ENCODE assay signal across 8 cellular contexts in the genomic region with DNA sequence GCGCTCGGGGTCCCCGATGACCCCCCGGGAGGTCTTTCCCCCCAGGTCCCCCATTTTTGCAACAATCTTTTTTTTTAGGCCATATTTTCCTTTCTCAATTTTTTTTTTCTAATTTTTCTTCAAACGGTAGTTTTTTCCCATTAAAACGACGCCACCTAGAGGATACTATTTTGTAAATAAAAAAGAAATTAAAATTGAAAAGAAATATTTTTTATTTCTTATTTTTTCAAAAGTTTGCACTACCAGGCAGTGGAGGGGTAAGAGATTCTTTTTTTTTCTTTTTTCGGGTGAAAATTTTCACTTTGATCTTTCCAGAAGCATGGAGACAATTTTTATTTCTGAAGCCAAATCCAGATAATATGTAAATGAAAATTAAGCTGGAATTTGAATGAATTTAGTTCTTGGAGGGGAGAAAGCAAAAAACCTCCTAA. TPM values are rescaled to one million over a fixed set of nuclear protein-coding genes. Genes with fewer than 3 reads are reported as not detected.
A peak's percentile ranks its signal among the peaks of the same experiment; 100 is the strongest.
DNase-seq lines count a peak whose midpoint lies in the region; ATAC-seq and TF ChIP-seq lines count a peak whose summit lies in the region.

No MANE protein-coding gene starts in this region.

- intact Hi-C loops in cardiac septum (cut with DNase I) (loop anchor here (5.0 kb wide), 1 partner anchor 70 kb away; no protein-coding TSS in a partner anchor), prostate gland (cut with DNase I) (loop anchor here (5.0 to 10.0 kb wide), 2 partner anchors 70 to 78 kb away; no protein-coding TSS in a partner anchor)

- H3K27me3 ChIP-seq in right atrium auricular region (no peaks in the 10 kb centered on the region), SU-DHL-6 (ENCODE audit: low read length) (no peaks in the 10 kb centered on the region), prostate gland (replicated peaks; ENCODE audit: insufficient read depth) (no peaks in the 10 kb centered on the region)

- H4K20me1 ChIP-seq in SU-DHL-6 (ENCODE audit: low read depth, low read length) = no peaks in the 10 kb centered on the region

- H3K9ac ChIP-seq in SU-DHL-6 (ENCODE audit: low read length) = peak overlapping the region; percentile 76

- H3K4me1 ChIP-seq in right atrium auricular region = peaks cover 0 to 7% of the 10 kb centered on the region in 2 donors
- no peaks in the 10 kb centered on the region for H3K4me1 ChIP-seq in prostate gland (replicated peaks)

- no peaks in the 10 kb centered on the region for H3K9me3 ChIP-seq in right atrium auricular region
- no peaks in the 10 kb centered on the region for H3K9me3 ChIP-seq in SU-DHL-6 (ENCODE audit: insufficient read depth, low read length)
- H3K9me3 ChIP-seq in prostate gland = no peaks in the 10 kb centered on the region

- no peaks in the 10 kb centered on the region for H3K36me3 ChIP-seq in right atrium auricular region
- H3K36me3 ChIP-seq in SU-DHL-6 (ENCODE audit: low read length) = no peaks in the 10 kb centered on the region
- no peaks in the 10 kb centered on the region for H3K36me3 ChIP-seq in prostate gland

- peak overlapping the region; percentile 100 for H2AFZ ChIP-seq in SU-DHL-6 (ENCODE audit: low read depth, low read length, severe bottlenecking)

- no peaks in the 10 kb centered on the region for H3K9me2 ChIP-seq in SU-DHL-6 (replicated peaks; ENCODE audit: insufficient read depth, low read length)

- 1% methylated on average over 8 of the region's 8 CpGs for WGBS in prostate gland

- ATAC-seq in HG03439 (IDR thresholded peaks at IDR 0.05; ENCODE audit: unreplicated experiment) = no peak
- ATAC-seq in HG02885 (IDR thresholded peaks at IDR 0.05; ENCODE audit: poor library complexity, unreplicated experiment) = no peak

- peak; percentile 64 to 72 for TF ChIP-seq CTCF in right atrium auricular region (IDR thresholded peaks at IDR 0.05)
- TF ChIP-seq CTCF in SU-DHL-6 (IDR thresholded peaks at IDR 0.05; ENCODE audit: insufficient read depth, low read length, poor library complexity, severe bottlenecking) = peak; percentile 35
- TF ChIP-seq CTCF in fibroblast of pulmonary artery (IDR thresholded peaks at IDR 0.05; ENCODE audit: low read length, missing control alignments) = peak; percentile 30
- TF ChIP-seq CTCF in prostate gland (IDR thresholded peaks at IDR 0.05) = peak in 2 of 4 experiments; percentile 30 to 66

- peak overlapping the region; percentile 78 to 93 for H3K4me3 ChIP-seq in right atrium auricular region
- peak overlapping the region; percentile 89 for H3K4me3 ChIP-seq in SU-DHL-6 (ENCODE audit: insufficient read depth, low read length, poor library complexity, severe bottlenecking)
- peak overlapping the region; percentile 70 for H3K4me3 ChIP-seq in fibroblast of pulmonary artery (replicated peaks; ENCODE audit: low read depth, low read length)
- peak overlapping the region; percentile 85 to 91 for H3K4me3 ChIP-seq in prostate gland

- peak overlapping the region; percentile 63 to 72 for H3K27ac ChIP-seq in right atrium auricular region
- H3K27ac ChIP-seq in SU-DHL-6 (ENCODE audit: low read depth, low read length) = no peak overlapping the region
- peak overlapping the region; percentile 65 to 66 for H3K27ac ChIP-seq in prostate gland

- no peak for TF ChIP-seq POLR2A in prostate gland (IDR thresholded peaks at IDR 0.05)

- no peaks in the 10 kb centered on the region for H3F3A ChIP-seq in SU-DHL-6 (ENCODE audit: insufficient read depth)

- no peaks in the 10 kb centered on the region for H3K79me2 ChIP-seq in SU-DHL-6 (ENCODE audit: insufficient read depth, low read length)

- H3K4me2 ChIP-seq in SU-DHL-6 (ENCODE audit: low read depth, low read length, poor library complexity, severe bottlenecking) = peak overlapping the region; percentile 99

- no peak for DNase-seq in right atrium auricular region (ENCODE audit: low spot score)
- no peak for DNase-seq in cardiac septum (ENCODE audit: low spot score)
- peak; percentile 38 for DNase-seq in fibroblast of pulmonary artery (ENCODE audit: low read depth)
- DNase-seq in prostate gland (ENCODE audit: low spot score) = no peak
- DNase-seq in NCI-H524 treated with DMSO at 0.1 percent for 48 hours (lab: John Stamatoyannopoulos, UW) = no peak

RNA-seq across cellular contexts. Expression of a gene that starts 0.7 kb away (rescaled TPM):
- total RNA-seq in right atrium auricular region (1 to 10 TPM; 1.4 to 3.0 TPM), cardiac septum (1.7 TPM), prostate gland (10 to 100 TPM in 1 of 2 donors, 1 to 10 TPM in 1; 4.6 to 11.3 TPM)
